Comparison of ENCODE assay signal across 1 cellular context in the genomic region with DNA sequence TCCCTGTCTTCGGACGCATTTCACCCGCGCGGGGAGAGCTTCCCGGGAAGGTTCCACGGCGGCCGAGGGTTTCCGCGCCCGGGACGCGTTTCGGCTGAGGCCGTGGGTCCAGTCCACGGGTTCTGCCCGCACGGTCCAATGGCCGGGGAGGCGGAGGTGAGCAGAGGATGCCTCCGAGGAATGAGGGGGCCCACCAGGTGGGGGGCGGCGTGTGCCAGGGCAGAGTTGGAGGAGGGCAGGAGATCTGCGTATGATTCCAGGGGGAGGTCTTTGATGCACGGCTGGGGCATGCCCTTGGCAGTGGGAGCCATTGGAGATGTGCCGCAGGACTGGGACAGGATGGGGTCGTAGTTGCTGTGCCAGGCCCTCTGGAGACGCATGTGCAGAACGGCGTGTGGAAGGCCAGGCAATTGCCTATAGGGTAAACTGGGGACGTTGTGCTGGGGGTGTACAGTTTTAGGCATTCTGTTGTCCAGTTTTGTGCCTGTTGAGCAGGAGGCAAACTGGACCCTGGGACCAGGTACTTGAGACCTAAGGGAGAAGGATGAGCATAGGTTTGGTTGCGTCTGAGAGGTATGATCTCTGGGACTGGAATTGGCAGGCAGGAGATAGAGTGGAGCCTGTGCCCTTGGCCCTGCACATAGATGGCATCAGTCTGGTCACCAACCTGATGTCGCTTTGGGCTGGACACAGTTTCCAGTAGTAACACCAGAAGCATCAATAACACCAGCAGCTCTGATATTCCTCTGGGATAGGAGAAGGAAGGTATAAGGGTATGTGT.
TF ChIP-seq lines count a peak whose summit lies in the region.

No MANE protein-coding gene starts in this region.

TF ChIP-seq in GM12891, 5 proteins besides CTCF, POLR2A, EP300 and RAD21:
- TF ChIP-seq TAF1 (IDR thresholded peaks at IDR 0.05; ENCODE audit: low read depth, low read length): no peak
TF ChIP-seq in GM12891: peak in this region for 0.
